Comparison of ENCODE assay signal across 8 cellular contexts in the genomic region with DNA sequence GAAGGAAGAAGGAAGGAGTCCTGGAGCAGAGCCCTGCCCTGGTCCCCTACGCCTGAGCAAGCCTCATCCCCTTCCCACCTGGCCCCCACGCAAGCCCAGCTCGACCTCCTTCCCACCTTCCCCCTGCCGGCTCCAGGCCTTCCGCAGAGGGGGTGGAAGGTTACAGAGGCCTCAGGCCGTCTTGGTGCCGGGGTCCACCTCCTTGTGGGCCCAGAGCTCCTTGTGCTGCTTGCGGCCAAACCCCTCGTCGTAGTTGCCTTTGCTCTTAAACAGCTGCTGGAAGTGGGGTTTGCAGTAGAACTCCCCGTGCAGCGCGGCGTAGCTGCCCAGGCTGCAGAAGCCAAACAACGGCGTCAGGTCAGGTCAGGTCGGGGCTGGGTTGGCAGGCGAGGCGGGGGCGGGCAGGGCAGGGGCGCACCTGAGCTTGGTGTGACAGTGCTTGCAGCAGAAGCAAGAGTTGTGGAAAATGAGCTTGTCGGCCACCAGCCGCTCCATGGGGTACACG. TPM values are rescaled to one million over a fixed set of nuclear protein-coding genes. Genes with fewer than 3 reads are reported as not detected.
DNase-seq lines count a peak whose midpoint lies in the region; ATAC-seq, FAIRE-seq and TF ChIP-seq lines count a peak whose summit lies in the region.

No MANE protein-coding gene starts in this region.

- H3K9me3 Mint-ChIP-seq in activated CD4-positive, alpha-beta T cell treated with anti-CD3 and anti-CD28 coated beads for 36 hours (ENCODE audit: low read depth) = no peaks in the 10 kb centered on the region
- no peaks in the 10 kb centered on the region for H3K9me3 Mint-ChIP-seq in activated T-helper 1 cell treated with anti-CD3 and anti-CD28 coated beads, Interleukin-12 subunit alpha, Interleukin-12 subunit beta, Interleukin-2, Interleukin-4 antibody, amounts not matched to agents 30 ng/mL and 10 ng/mL and 1 ng/mL, durations not matched to agents 14 hours and 24 hours and 36 hours

- H3K4me3 Mint-ChIP-seq in activated CD4-positive, alpha-beta T cell treated with anti-CD3 and anti-CD28 coated beads for 36 hours = peak overlapping the region; percentile 79
- H3K4me3 Mint-ChIP-seq in activated T-helper 1 cell treated with anti-CD3 and anti-CD28 coated beads, Interleukin-12 subunit alpha, Interleukin-12 subunit beta, Interleukin-2, Interleukin-4 antibody, amounts not matched to agents 30 ng/mL and 10 ng/mL and 1 ng/mL, durations not matched to agents 14 hours and 24 hours and 36 hours = peak overlapping the region; percentile 96

- H3K36me3 ChIP-seq in kidney (ENCODE audit: control insufficient read depth in 1 of 2, insufficient read depth in 2 of 2, low read length in 2 of 2) (peaks cover 0 to 6% of the 10 kb centered on the region in 2 donors), subcutaneous abdominal adipose tissue (ENCODE audit: control insufficient read depth in 5 of 5, insufficient read depth in 5 of 5, low read length in 5 of 5) (peaks cover 0 to 30% (median 25%) of the 10 kb centered on the region in 5 donors)

- H3K4me3 ChIP-seq in kidney (ENCODE audit: low read length in 2 of 2) (peak overlapping the region in 1 of 2 donors; percentile 29), subcutaneous abdominal adipose tissue (ENCODE audit: low read depth in 1 of 5, low read length in 5 of 5) (peak overlapping the region in 3 of 5 donors; percentile 44 to 62 (median 49))

- peaks cover 43% of the 10 kb centered on the region for H3K36me3 Mint-ChIP-seq in activated CD4-positive, alpha-beta T cell treated with anti-CD3 and anti-CD28 coated beads for 36 hours (ENCODE audit: low read depth)
- H3K36me3 Mint-ChIP-seq in activated T-helper 1 cell treated with anti-CD3 and anti-CD28 coated beads, Interleukin-12 subunit alpha, Interleukin-12 subunit beta, Interleukin-2, Interleukin-4 antibody, amounts not matched to agents 30 ng/mL and 10 ng/mL and 1 ng/mL, durations not matched to agents 14 hours and 24 hours and 36 hours (ENCODE audit: low read depth) = peaks cover 35% of the 10 kb centered on the region

- no peak for TF ChIP-seq CTCF in kidney (IDR thresholded peaks at IDR 0.05; ENCODE audit: borderline replicate concordance, extremely low read depth, insufficient read depth)

- H3K9ac ChIP-seq in kidney (ENCODE audit: low read length in 2 of 2) = no peak overlapping the region
- H3K9ac ChIP-seq in subcutaneous abdominal adipose tissue (ENCODE audit: low read length in 5 of 5) = peak overlapping the region in 1 of 5 donors; percentile 19

- H3K27ac Mint-ChIP-seq in activated CD4-positive, alpha-beta T cell treated with anti-CD3 and anti-CD28 coated beads for 36 hours = peak overlapping the region; percentile 88
- peak overlapping the region; percentile 96 for H3K27ac Mint-ChIP-seq in activated T-helper 1 cell treated with anti-CD3 and anti-CD28 coated beads, Interleukin-12 subunit alpha, Interleukin-12 subunit beta, Interleukin-2, Interleukin-4 antibody, amounts not matched to agents 30 ng/mL and 10 ng/mL and 1 ng/mL, durations not matched to agents 14 hours and 24 hours and 36 hours

- H3K9me3 ChIP-seq in kidney (ENCODE audit: control insufficient read depth in 1 of 2, low read length in 2 of 2) = no peaks in the 10 kb centered on the region
- H3K9me3 ChIP-seq in subcutaneous abdominal adipose tissue (ENCODE audit: control insufficient read depth in 5 of 5, low read length in 5 of 5) = no peaks in the 10 kb centered on the region

- POLR2A ChIA-PET in activated CD4-positive, alpha-beta T cell treated with anti-CD3 and anti-CD28 coated beads for 36 hours (lab: Charles Lee) = interaction anchor here (0.6 to 1.5 kb wide), 6 partner anchors 12 to 160 kb away, joined by 3 to 8 read pairs (median 5); a partner anchor contains a TSS

- intact Hi-C loops in activated CD4-positive, alpha-beta T cell treated with anti-CD3 and anti-CD28 coated beads for 36 hours (cut with DNase I, micrococcal nuclease) = loop anchor here (1.0 to 10.0 kb wide), 5 partner anchors 43 to 274 kb away; a partner anchor contains a TSS
- intact Hi-C loops in activated T-helper 1 cell treated with anti-CD3 and anti-CD28 coated beads, Interleukin-12 subunit alpha, Interleukin-12 subunit beta, Interleukin-2, Interleukin-4 antibody, amounts not matched to agents 30 ng/mL and 10 ng/mL and 1 ng/mL, durations not matched to agents 14 hours and 24 hours and 36 hours (cut with micrococcal nuclease) = loop anchor here (1.0 to 2.0 kb wide), 4 partner anchors 12 to 144 kb away; a partner anchor contains a TSS
- intact Hi-C loops in kidney (cut with DNase I) = no loop called here

- no peak for ATAC-seq in activated CD4-positive, alpha-beta T cell treated with anti-CD3 and anti-CD28 coated beads for 36 hours

- H3K27ac ChIP-seq in kidney (ENCODE audit: low read depth in 2 of 2, low read length in 2 of 2) (no peak overlapping the region), subcutaneous abdominal adipose tissue (ENCODE audit: low read depth, low read length) (no peak overlapping the region)

- no peak for FAIRE-seq in kidney (lab: Jason Lieb, UNC)

- peaks cover 68% of the 10 kb centered on the region for H3K4me1 Mint-ChIP-seq in activated CD4-positive, alpha-beta T cell treated with anti-CD3 and anti-CD28 coated beads for 36 hours
- peaks cover 55% of the 10 kb centered on the region for H3K4me1 Mint-ChIP-seq in activated T-helper 1 cell treated with anti-CD3 and anti-CD28 coated beads, Interleukin-12 subunit alpha, Interleukin-12 subunit beta, Interleukin-2, Interleukin-4 antibody, amounts not matched to agents 30 ng/mL and 10 ng/mL and 1 ng/mL, durations not matched to agents 14 hours and 24 hours and 36 hours (ENCODE audit: low read depth)

- DNase-seq in activated CD4-positive, alpha-beta T cell treated with anti-CD3 and anti-CD28 coated beads for 36 hours = peak; percentile 73
- no peak for DNase-seq in activated CD4-positive, alpha-beta T cell treated with anti-CD3 and anti-CD28 coated beads for 1 hour
- DNase-seq in activated T-helper 1 cell treated with anti-CD3 and anti-CD28 coated beads, Interleukin-12 subunit alpha, Interleukin-12 subunit beta, Interleukin-2, Interleukin-4 antibody, amounts not matched to agents 30 ng/mL and 10 ng/mL and 1 ng/mL, durations not matched to agents 14 hours and 24 hours and 36 hours (ENCODE audit: low spot score) = no peak
- DNase-seq in kidney (peak; percentile 66), SK-N-DZ (ENCODE audit: low spot score) (no peak), hippocampal formation (lab: John Stamatoyannopoulos, UW) (no peak), EL (no peak)

- peaks cover 0 to 13% of the 10 kb centered on the region in 2 donors for H3K4me1 ChIP-seq in kidney (ENCODE audit: control insufficient read depth in 1 of 2, insufficient read depth in 1 of 2, low read depth in 1 of 2, low read length in 2 of 2)
- H3K4me1 ChIP-seq in subcutaneous abdominal adipose tissue (ENCODE audit: control insufficient read depth in 5 of 5, insufficient read depth in 5 of 5, low read length in 5 of 5) = peaks cover 4 to 61% (median 45%) of the 10 kb centered on the region in 5 donors

- no peaks in the 10 kb centered on the region for H3K27me3 ChIP-seq in subcutaneous abdominal adipose tissue (ENCODE audit: control insufficient read depth in 5 of 5, insufficient read depth in 4 of 5, low read length in 5 of 5)

- no peaks in the 10 kb centered on the region for H3K27me3 Mint-ChIP-seq in activated CD4-positive, alpha-beta T cell treated with anti-CD3 and anti-CD28 coated beads for 36 hours
- H3K27me3 Mint-ChIP-seq in activated T-helper 1 cell treated with anti-CD3 and anti-CD28 coated beads, Interleukin-12 subunit alpha, Interleukin-12 subunit beta, Interleukin-2, Interleukin-4 antibody, amounts not matched to agents 30 ng/mL and 10 ng/mL and 1 ng/mL, durations not matched to agents 14 hours and 24 hours and 36 hours (ENCODE audit: insufficient read depth) = no peaks in the 10 kb centered on the region

- CTCF ChIA-PET in activated CD4-positive, alpha-beta T cell treated with anti-CD3 and anti-CD28 coated beads for 36 hours (lab: Charles Lee) = interaction anchor here (0.6 to 3.4 kb wide), 15 partner anchors 9 to 273 kb away, joined by 3 to 23 read pairs (median 4); a partner anchor contains a TSS

RNA-seq across cellular contexts. Expression of a gene that starts 1.5 kb away (rescaled TPM):
- 100 to 1,000 TPM; 119 to 127 TPM for total RNA-seq in activated CD4-positive, alpha-beta T cell treated with anti-CD3 and anti-CD28 coated beads for 36 hours
- 228 and 233 TPM in 2 replicates for total RNA-seq in activated T-helper 1 cell treated with anti-CD3 and anti-CD28 coated beads, Interleukin-12 subunit alpha, Interleukin-12 subunit beta, Interleukin-2, Interleukin-4 antibody, amounts not matched to agents 30 ng/mL and 10 ng/mL and 1 ng/mL, durations not matched to agents 14 hours and 24 hours and 36 hours
- 32.3 TPM for total RNA-seq in kidney
- polyA plus RNA-seq in kidney (ENCODE audit: insufficient read depth, low read depth, low replicate concordance) = 11.5 TPM
- polyA plus RNA-seq in SK-N-DZ (2014; cell fraction: cytosol; rRNA removed) = 134 and 169 TPM in 2 replicates
- polyA plus RNA-seq in SK-N-DZ (2014; cell fraction: nucleus; rRNA removed) = 828 and 858 TPM in 2 replicates

RNA-seq across cellular contexts. Expression of a gene that starts 43.2 kb away (rescaled TPM):
- total RNA-seq in activated CD4-positive, alpha-beta T cell treated with anti-CD3 and anti-CD28 coated beads for 36 hours = 10 to 100 TPM; 51.0 to 53.6 TPM
- 59.1 and 59.4 TPM in 2 replicates for total RNA-seq in activated T-helper 1 cell treated with anti-CD3 and anti-CD28 coated beads, Interleukin-12 subunit alpha, Interleukin-12 subunit beta, Interleukin-2, Interleukin-4 antibody, amounts not matched to agents 30 ng/mL and 10 ng/mL and 1 ng/mL, durations not matched to agents 14 hours and 24 hours and 36 hours
- total RNA-seq in kidney = 38.9 TPM
- polyA plus RNA-seq in kidney (ENCODE audit: insufficient read depth, low read depth, low replicate concordance) = 25.7 TPM
- polyA plus RNA-seq in SK-N-DZ (2014; cell fraction: cytosol; rRNA removed) = 26.3 and 42.8 TPM in 2 replicates
- 70.6 and 89.1 TPM in 2 replicates for polyA plus RNA-seq in SK-N-DZ (2014; cell fraction: nucleus; rRNA removed)

Comparison
In these comparisons a context has a peak if more than half of its experiments do, and no peak if none do; other contexts are left out.
1. DNase-seq: peak in activated CD4-positive, alpha-beta T cell treated with anti-CD3 and anti-CD28 coated beads for 36 hours (single experiment) and kidney (single experiment); none in activated CD4-positive, alpha-beta T cell treated with anti-CD3 and anti-CD28 coated beads for 1 hour (single experiment), activated T-helper 1 cell treated with anti-CD3 and anti-CD28 coated beads, Interleukin-12 subunit alpha, Interleukin-12 subunit beta, Interleukin-2, Interleukin-4 antibody, amounts not matched to agents 30 ng/mL and 10 ng/mL and 1 ng/mL, durations not matched to agents 14 hours and 24 hours and 36 hours (single experiment), SK-N-DZ (single experiment), hippocampal formation (0 of 2) and EL (single experiment).